ENCODE assay signal across 9 cellular contexts in genomic region chr1:204359474-204360255, GRCh38. TPM values are rescaled to one million over a fixed set of nuclear protein-coding genes. Genes with fewer than 3 reads are reported as not detected.
A peak's percentile ranks its signal among the peaks of the same experiment; 100 is the strongest.
DNase-seq lines count a peak whose midpoint lies in the region; ATAC-seq, FAIRE-seq and TF ChIP-seq lines count a peak whose summit lies in the region.
"Had no signal": no experiment of that assay in that cellular context is flagged by ENCODE, and none has a peak within 500 bp of the region (broad histone marks: within the 10 kb centered on the region; RNA-seq: fewer than 3 reads in every experiment).

A gene with protein sequence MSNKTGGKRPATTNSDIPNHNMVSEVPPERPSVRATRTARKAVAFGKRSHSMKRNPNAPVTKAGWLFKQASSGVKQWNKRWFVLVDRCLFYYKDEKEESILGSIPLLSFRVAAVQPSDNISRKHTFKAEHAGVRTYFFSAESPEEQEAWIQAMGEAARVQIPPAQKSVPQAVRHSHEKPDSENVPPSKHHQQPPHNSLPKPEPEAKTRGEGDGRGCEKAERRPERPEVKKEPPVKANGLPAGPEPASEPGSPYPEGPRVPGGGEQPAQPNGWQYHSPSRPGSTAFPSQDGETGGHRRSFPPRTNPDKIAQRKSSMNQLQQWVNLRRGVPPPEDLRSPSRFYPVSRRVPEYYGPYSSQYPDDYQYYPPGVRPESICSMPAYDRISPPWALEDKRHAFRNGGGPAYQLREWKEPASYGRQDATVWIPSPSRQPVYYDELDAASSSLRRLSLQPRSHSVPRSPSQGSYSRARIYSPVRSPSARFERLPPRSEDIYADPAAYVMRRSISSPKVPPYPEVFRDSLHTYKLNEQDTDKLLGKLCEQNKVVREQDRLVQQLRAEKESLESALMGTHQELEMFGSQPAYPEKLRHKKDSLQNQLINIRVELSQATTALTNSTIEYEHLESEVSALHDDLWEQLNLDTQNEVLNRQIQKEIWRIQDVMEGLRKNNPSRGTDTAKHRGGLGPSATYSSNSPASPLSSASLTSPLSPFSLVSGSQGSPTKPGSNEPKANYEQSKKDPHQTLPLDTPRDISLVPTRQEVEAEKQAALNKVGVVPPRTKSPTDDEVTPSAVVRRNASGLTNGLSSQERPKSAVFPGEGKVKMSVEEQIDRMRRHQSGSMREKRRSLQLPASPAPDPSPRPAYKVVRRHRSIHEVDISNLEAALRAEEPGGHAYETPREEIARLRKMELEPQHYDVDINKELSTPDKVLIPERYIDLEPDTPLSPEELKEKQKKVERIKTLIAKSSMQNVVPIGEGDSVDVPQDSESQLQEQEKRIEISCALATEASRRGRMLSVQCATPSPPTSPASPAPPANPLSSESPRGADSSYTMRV (minus strand): TSS chr1:204359929. CDS start chr1:204273727, 86,202 bp downstream.

- H4K20me1 ChIP-seq in GM23248 (ENCODE audit: insufficient read depth), result no peaks in the 10 kb centered on the region
- no peaks in the 10 kb centered on the region for H4K20me1 ChIP-seq in H1 (replicated peaks in 1 of 2; ENCODE audit: control insufficient read depth in 1 of 2, insufficient read depth in 2 of 2, low read length in 2 of 2)

- DNase-seq in GM23248, result peak; percentile 73
- DNase-seq in NCI-H524 (lab: John Stamatoyannopoulos, UW), result peak; percentile 94 to 99
- peak in 1 of 2 experiments; percentile 83 for DNase-seq in H1 (ENCODE audit: low read depth in 1 of 2, low spot score in 2 of 2)
- no peak for DNase-seq in mesothelial cell of epicardium (ENCODE audit: low spot score in 2 of 2, unreplicated experiment in 2 of 2)
- DNase-seq in CD8-positive, alpha-beta T cell, result no peak
- DNase-seq in GM19240 (ENCODE audit: insufficient read length, low spot score), result no peak
- no peak for DNase-seq in GM12891 (ENCODE audit: insufficient read length, low spot score)

- H2BK5ac ChIP-seq in H1 (ENCODE audit: low read depth, low read length), result no peak within 1 kb of the TSS

- no peak within 1 kb of the TSS for H3K27ac ChIP-seq in GM23248
- H3K27ac ChIP-seq in H1 (ENCODE audit: low read depth, low read length), result no peak within 1 kb of the TSS
- H3K27ac ChIP-seq in CD8-positive, alpha-beta T cell (ENCODE audit: low read depth, low read length), result no peak within 1 kb of the TSS

- no peaks in the 10 kb centered on the region for H3K79me1 ChIP-seq in H1 (ENCODE audit: low read depth, low read length)

- no peaks in the 10 kb centered on the region for H3F3A ChIP-seq in GM23248 (ENCODE audit: insufficient read depth)

- H3K27me3 Mint-ChIP-seq in mesothelial cell of epicardium (ENCODE audit: low read depth), result peaks cover 1% of the 10 kb centered on the region
- H3K27me3 Mint-ChIP-seq in CD8-positive, alpha-beta T cell (ENCODE audit: low read depth), result peaks cover 4% of the 10 kb centered on the region

- no peak within 1 kb of the TSS for H2BK15ac ChIP-seq in H1 (ENCODE audit: low read length)

- peaks cover 52% of the 10 kb centered on the region for H3K4me1 Mint-ChIP-seq in mesothelial cell of epicardium
- H3K4me1 Mint-ChIP-seq in CD8-positive, alpha-beta T cell (ENCODE audit: low read depth), result peaks cover 5% of the 10 kb centered on the region

- H3K23ac ChIP-seq in H1 (ENCODE audit: insufficient read length), result no peak within 1 kb of the TSS

- FAIRE-seq in H1 (lab: Jason Lieb, UNC), result no peak
- no peak for FAIRE-seq in GM12891 (lab: Jason Lieb, UNC)

- TF ChIP-seq POLR2A in H1 (IDR thresholded peaks at IDR 0.05; ENCODE audit: control extremely low read depth in 1 of 2, low read depth in 2 of 2, low read length in 2 of 2) (no peak), GM12891 (IDR thresholded peaks at IDR 0.05; ENCODE audit: low read depth, low read length) (no peak)

- H3K4ac ChIP-seq in H1 (replicated peaks; ENCODE audit: insufficient read length, low read depth, low read length), result no peak within 1 kb of the TSS

- H3K9me2 ChIP-seq in GM23248 (ENCODE audit: insufficient read depth), result no peaks in the 10 kb centered on the region

- no peak within 1 kb of the TSS; the same call in 1 of the 2 replicates for H2BK12ac ChIP-seq in H1 (ENCODE audit: low read depth, low read length)

- no peaks in the 10 kb centered on the region for H3K36me3 ChIP-seq in GM23248 (ENCODE audit: low read depth)
- H3K36me3 ChIP-seq in H1 (ENCODE audit: control insufficient read depth in 2 of 4, insufficient read depth in 4 of 4, low read length in 3 of 4), result no peaks in the 10 kb centered on the region
- no peaks in the 10 kb centered on the region for H3K36me3 ChIP-seq in CD8-positive, alpha-beta T cell (ENCODE audit: insufficient read depth, low read length)

- peak within 1 kb of the TSS; percentile 55 for H3K4me3 Mint-ChIP-seq in mesothelial cell of epicardium
- no peak within 1 kb of the TSS for H3K4me3 Mint-ChIP-seq in CD8-positive, alpha-beta T cell
- H3K4me3 Mint-ChIP-seq: memory B cell had no signal

- H3K9me3 ChIP-seq in GM23248 (ENCODE audit: low read depth) (no peaks in the 10 kb centered on the region), H1 (ENCODE audit: insufficient read depth in 2 of 2, low read depth in 1 of 2, low read length in 1 of 2) (no peaks in the 10 kb centered on the region)
- H3K9me3 ChIP-seq in CD8-positive, alpha-beta T cell (ENCODE audit: low read length), result no peaks in the 10 kb centered on the region

- no peak within 1 kb of the TSS for H4K8ac ChIP-seq in H1 (ENCODE audit: extremely low read depth, insufficient read depth, low read length)

- H3K56ac ChIP-seq in H1 (replicated peaks; ENCODE audit: insufficient read length, low read depth, low read length), result no peak within 1 kb of the TSS

- no peak within 1 kb of the TSS for H2BK120ac ChIP-seq in H1 (replicated peaks; ENCODE audit: low read depth, low read length)

- intact Hi-C loops in CD8-positive, alpha-beta T cell (cut with DNase I, micrococcal nuclease), result loop anchor here in 1 of 2 experiments (5.0 to 10.0 kb wide), 2 partner anchors 152 to 855 kb away; no protein-coding TSS in a partner anchor

- in situ Hi-C loops in GM23248 (cut with MboI), result loop anchor here (5.0 to 10.0 kb wide), 2 partner anchors 192 to 495 kb away; partner anchors contain the start of genes REN and SNRPE

- H3K4me2 ChIP-seq in GM23248 (ENCODE audit: unreplicated experiment), result peak within 1 kb of the TSS; percentile 32
- H3K4me2 ChIP-seq in H1 (ENCODE audit: insufficient read depth in 1 of 2, low read depth in 2 of 2, low read length in 2 of 2), result peak within 1 kb of the TSS; percentile 56 to 58

- H4K5ac ChIP-seq in H1 (ENCODE audit: insufficient read length, low read depth, low read length), result no peak within 1 kb of the TSS

- H2AFZ ChIP-seq in GM23248 (peak within 1 kb of the TSS; percentile 9; the same call in 1 of the 2 replicates), H1 (ENCODE audit: low read length) (no peak within 1 kb of the TSS)

- no peak within 1 kb of the TSS for H3K14ac ChIP-seq in H1 (ENCODE audit: insufficient read length)

- no peaks in the 10 kb centered on the region for H3K36me3 Mint-ChIP-seq in mesothelial cell of epicardium
- no peaks in the 10 kb centered on the region for H3K36me3 Mint-ChIP-seq in CD8-positive, alpha-beta T cell
- H3K36me3 Mint-ChIP-seq: memory B cell had no signal

- peaks cover 12% of the 10 kb centered on the region for H3K4me1 ChIP-seq in GM23248 (ENCODE audit: insufficient read depth)
- peaks cover 13 to 20% (median 18%) of the 10 kb centered on the region in 4 experiments for H3K4me1 ChIP-seq in H1 (replicated peaks in 1 of 4; ENCODE audit: control insufficient read depth in 3 of 4, insufficient read depth in 4 of 4, low read length in 3 of 4)
- peaks cover 10% of the 10 kb centered on the region for H3K4me1 ChIP-seq in CD8-positive, alpha-beta T cell (ENCODE audit: insufficient read depth, low read length)

- no peak for TF ChIP-seq EP300 in H1 (IDR thresholded peaks at IDR 0.05; ENCODE audit: borderline replicate concordance in 1 of 2, low read depth in 2 of 2, low read length in 2 of 2)

- H3K23me2 ChIP-seq in H1 (ENCODE audit: low read depth, low read length), result no peaks in the 10 kb centered on the region

- 4 to 7% methylated on average over 18 to 20 of the region's 20 CpGs for WGBS in GM23248 (ENCODE audit: low coverage in 1 of 2, low lambda C conversion rate in 2 of 2, missing lambda C conversion rate in 2 of 2), 2 experiments
- WGBS in H1 (ENCODE audit: extremely low coverage in 1 of 2, insufficient coverage in 1 of 2, insufficient read length in 1 of 2, insufficient replicate concordance in 2 of 2, low coverage in 1 of 2, low lambda C conversion rate in 2 of 2, missing lambda C conversion rate in 1 of 2), 2 experiments, result 20% methylated on average over 19 of the region's 20 CpGs; no CpG with 5 or more reads in 1 of the 2 experiments

- no peak within 1 kb of the TSS for H3K9ac ChIP-seq in GM23248
- no peak within 1 kb of the TSS for H3K9ac ChIP-seq in H1 (replicated peaks in 1 of 4; ENCODE audit: extremely low read depth in 1 of 4, low read depth in 3 of 4, low read length in 3 of 4)

- H3K18ac ChIP-seq in H1 (ENCODE audit: extremely low read depth, low read length), result no peak within 1 kb of the TSS

- TF ChIP-seq RAD21 in H1 (IDR thresholded peaks at IDR 0.05 in 1 of 2, conservative IDR thresholded peaks at IDR 0.05 in 1 of 2; ENCODE audit: low read depth in 2 of 2, low read length in 2 of 2), result peak; percentile 54 to 68

- TF ChIP-seq CTCF in H1 (IDR thresholded peaks at IDR 0.05; ENCODE audit: control extremely low read depth in 1 of 3, insufficient read depth in 1 of 3, low read depth in 1 of 3, low read length in 3 of 3) (peak; percentile 30 to 71 (median 48)), mesothelial cell of epicardium (IDR thresholded peaks at IDR 0.05; ENCODE audit: unreplicated experiment) (no peak)
- no peak for TF ChIP-seq CTCF in CD8-positive, alpha-beta T cell (IDR thresholded peaks at IDR 0.05)

- no peak within 1 kb of the TSS for H2AK5ac ChIP-seq in H1 (ENCODE audit: low read depth, low read length)

- H3K27me3 ChIP-seq in GM23248 (replicated peaks; ENCODE audit: insufficient read depth) (no peaks in the 10 kb centered on the region), H1 (replicated peaks in 1 of 4; ENCODE audit: control insufficient read depth in 3 of 4, extremely low read depth in 1 of 4, insufficient read depth in 3 of 4, low read length in 3 of 4) (peaks cover 0 to 9% (median 5%) of the 10 kb centered on the region in 4 experiments; a peak in 4 of 7 replicates)
- H3K27me3 ChIP-seq in CD8-positive, alpha-beta T cell (ENCODE audit: insufficient read depth, low read length), result no peaks in the 10 kb centered on the region

- peak within 1 kb of the TSS; percentile 56 for H3K27ac Mint-ChIP-seq in mesothelial cell of epicardium
- H3K27ac Mint-ChIP-seq in CD8-positive, alpha-beta T cell, result no peak within 1 kb of the TSS
- H3K27ac Mint-ChIP-seq: memory B cell had no signal

- H3K4me3 ChIP-seq in GM23248 (peak within 1 kb of the TSS; percentile 36; the same call in 1 of the 2 replicates), H1 (ENCODE audit: extremely low read depth in 1 of 4, insufficient read depth in 2 of 4, low read depth in 3 of 4, low read length in 4 of 4) (peak within 1 kb of the TSS in 1 of 4 experiments; percentile 45; a peak in 2 of 8 replicates)
- H3K4me3 ChIP-seq in CD8-positive, alpha-beta T cell (ENCODE audit: low read depth, low read length), result no peak within 1 kb of the TSS

- POLR2A ChIA-PET in H1 (lab: Charles Lee; ENCODE audit: partially characterized antibody), result interaction anchor here (0.7 to 1.1 kb wide), 5 partner anchors 8 to 223 kb away, joined by 3 to 6 read pairs (median 3); partner anchors contain the start of gene PIK3C2B
- POLR2A ChIA-PET in CD8-positive, alpha-beta T cell (lab: Charles Lee), result no interaction called here

- no peaks in the 10 kb centered on the region for H3K9me3 Mint-ChIP-seq in mesothelial cell of epicardium
- no peaks in the 10 kb centered on the region for H3K9me3 Mint-ChIP-seq in CD8-positive, alpha-beta T cell
- H3K9me3 Mint-ChIP-seq: memory B cell had no signal

- ATAC-seq in CD8-positive, alpha-beta T cell, result no peak
- ATAC-seq in GM21423 (IDR thresholded peaks at IDR 0.05; ENCODE audit: unreplicated experiment), result no peak

- H3K79me2 ChIP-seq in GM23248 (ENCODE audit: insufficient read depth), result no peaks in the 10 kb centered on the region
- H3K79me2 ChIP-seq in H1 (ENCODE audit: control insufficient read depth in 1 of 2, insufficient read depth in 2 of 2, low read length in 2 of 2), result no peaks in the 10 kb centered on the region

- H4K91ac ChIP-seq in H1 (replicated peaks; ENCODE audit: insufficient read length, low read length), result no peak within 1 kb of the TSS

- H2BK20ac ChIP-seq in H1 (ENCODE audit: low read length), result no peak within 1 kb of the TSS

- CTCF ChIA-PET in H1 (lab: Charles Lee; ENCODE audit: partially characterized antibody), result interaction anchor here (0.7 to 9.5 kb wide), 25 partner anchors 9 to 568 kb away, joined by 3 to 318 read pairs (median 7); partner anchors contain the start of genes GOLT1A and KISS1
- CTCF ChIA-PET in CD8-positive, alpha-beta T cell (lab: Charles Lee), result interaction anchor here (0.5 to 9.4 kb wide), 3 partner anchors 22 to 196 kb away, joined by 3 to 210 read pairs (median 4); partner anchors contain the start of gene REN

RNA-seq across cellular contexts. Expression of the gene that starts here (rescaled TPM):
- 7.3 and 8.3 TPM in 2 replicates for total RNA-seq in GM23248 (2014; rRNA removed; shearing (Covaris generic))
- polyA plus RNA-seq in GM23248 (2016; fragmentation: Nextera tagmentation; extraction: Ambion mirVana) (4.5 and 5.5 TPM in 2 replicates), H1 (2011; rRNA removed) (4.8 and 7.6 TPM in 2 replicates)
- total RNA-seq in H1 (2021; fragmentation: NEBNext Ultra II Directional; extraction: Animal tissue kit (Norgen Biotek cat#: 25700)), result 17.0 and 20.2 TPM in 2 replicates
- 4.3 TPM for polyA plus RNA-seq in H1 (2011; cell fraction: cytosol; rRNA removed)
- polyA plus RNA-seq in H1 (2011; cell fraction: nucleus; rRNA removed), result 14.4 TPM
- 6.7 to 8.7 TPM (median 7.6 TPM) in 4 replicates for polyA plus RNA-seq in H1 (2012, experiment 1 of 2)
- polyA plus RNA-seq in H1 (2012, experiment 2 of 2), result 5.8 TPM
- 5.4 TPM for polyA plus RNA-seq in H1 (2013, experiment 1 of 2)
- polyA plus RNA-seq in H1 (2013, experiment 2 of 2), result 5.0 TPM
- polyA minus RNA-seq in H1 (2011; rRNA and poly(A)+ RNA removed), result 5.3 and 6.3 TPM in 2 replicates
- 7.0 TPM for polyA minus RNA-seq in H1 (2011; cell fraction: cytosol; rRNA and poly(A)+ RNA removed)
- polyA minus RNA-seq in H1 (2011; cell fraction: nucleus; rRNA and poly(A)+ RNA removed), result 8.2 TPM
- 29.7 to 34.0 TPM (median 32.2 TPM) in 3 replicates for total RNA-seq in mesothelial cell of epicardium
- total RNA-seq in CD8-positive, alpha-beta T cell, result under 1 TPM; 0.11 to 0.14 TPM
- 0.33 TPM for polyA plus RNA-seq in GM12891 (2012; ENCODE audit: low read depth, missing spikeins)

Comparison
In these comparisons a context has a peak if more than half of its experiments do, and no peak if none do; other contexts are left out.
1. DNase-seq: peak in GM23248 (single experiment) and NCI-H524 (2 of 2); none in mesothelial cell of epicardium (0 of 2), CD8-positive, alpha-beta T cell (0 of 7), GM19240 (single experiment) and GM12891 (single experiment).
2. CTCF ChIP-seq: peak in H1 (3 of 3); none in mesothelial cell of epicardium (single experiment) and CD8-positive, alpha-beta T cell (single experiment).